ENCODE assay signal across 8 cellular contexts in the genomic region with DNA sequence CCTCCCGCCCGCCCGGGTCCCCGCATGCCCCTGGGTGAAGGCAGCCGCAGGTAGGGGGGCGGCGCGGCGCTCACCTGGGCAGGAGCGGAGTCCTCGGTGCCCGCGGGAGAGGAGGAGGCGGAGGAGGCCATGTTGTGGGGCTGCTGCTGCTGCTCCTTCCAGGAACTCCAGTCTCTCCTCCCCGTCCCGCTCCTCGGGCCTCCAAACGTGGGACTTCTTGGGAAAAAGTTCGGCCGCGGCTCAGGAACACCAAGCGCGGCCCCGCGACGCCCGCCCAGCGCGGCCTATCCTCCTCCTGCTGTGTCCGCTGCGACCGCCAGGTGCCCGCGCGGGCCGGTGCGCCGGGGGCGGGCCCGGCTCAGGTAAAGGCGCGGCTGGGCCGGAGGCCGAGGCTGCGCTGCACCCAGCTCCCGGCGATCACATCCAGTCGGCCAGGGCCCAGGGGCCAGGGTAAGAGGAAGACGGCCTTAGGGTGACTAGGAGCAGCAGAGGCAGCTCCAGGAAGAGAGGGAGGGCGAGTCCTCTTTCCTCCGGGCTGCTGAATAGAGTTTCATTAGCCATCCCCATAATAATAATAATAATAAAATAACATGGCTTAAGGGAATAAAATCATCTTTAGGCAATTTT. TPM values are rescaled to one million over a fixed set of nuclear protein-coding genes. Genes with fewer than 3 reads are reported as not detected.
DNase-seq lines count a peak whose midpoint lies in the region; ATAC-seq and TF ChIP-seq lines count a peak whose summit lies in the region.

No MANE protein-coding gene starts in this region.

- H3K36me3 ChIP-seq in esophagus squamous epithelium = no peaks in the 10 kb centered on the region
- H3K36me3 ChIP-seq in neuron (ENCODE audit: insufficient read depth, low read length) = no peaks in the 10 kb centered on the region

- peak overlapping the region; percentile 83 for H2AFZ ChIP-seq in neuron (ENCODE audit: low read depth, low read length)

- H3K27ac ChIP-seq in esophagus squamous epithelium = peak overlapping the region; percentile 77 to 96 (median 88)

- peak; percentile 48 for ATAC-seq in GM21717 (IDR thresholded peaks at IDR 0.05; ENCODE audit: unreplicated experiment)

- intact Hi-C loops in esophagus squamous epithelium (cut with DNase I) = no loop called here

- no peaks in the 10 kb centered on the region for H3K9me3 ChIP-seq in esophagus squamous epithelium
- H3K9me3 ChIP-seq in neuron (ENCODE audit: low read length) = no peaks in the 10 kb centered on the region

- DNase-seq in GM03348 (ENCODE audit: low spot score) = peak; percentile 50
- peak; percentile 18 for DNase-seq in M059J (ENCODE audit: low read depth)
- peak; percentile 29 for DNase-seq in activated T-cell treated with anti-CD3 and anti-CD28 coated beads for 48 hours (ENCODE audit: low read depth)
- no peak for DNase-seq in esophagus squamous epithelium (lab: John Stamatoyannopoulos, UW)
- no peak for DNase-seq in pons (ENCODE audit: low spot score)
- DNase-seq in NCI-H226 = no peak

- H3K4me3 ChIP-seq in esophagus squamous epithelium (peak overlapping the region; percentile 56 to 86 (median 78)), neuron (ENCODE audit: low read length) (peak overlapping the region; percentile 43)

- 0 to 3% methylated on average over 2 to 3 of the region's 51 CpGs for WGBS in esophagus squamous epithelium, 2 donors

- TF ChIP-seq CTCF in esophagus squamous epithelium (IDR thresholded peaks at IDR 0.05) = peak in 5 of 6 experiments; percentile 31 to 85 (median 68)

- peaks cover 0 to 30% (median 0%) of the 10 kb centered on the region in 4 donors for H3K27me3 ChIP-seq in esophagus squamous epithelium
- H3K27me3 ChIP-seq in neuron (ENCODE audit: insufficient read depth, low read length) = no peaks in the 10 kb centered on the region

- peak in 2 of 4 donors; percentile 22 to 53 for TF ChIP-seq POLR2A in esophagus squamous epithelium (IDR thresholded peaks at IDR 0.05)

- H3K4me1 ChIP-seq in esophagus squamous epithelium (peaks cover 4 to 56% (median 6%) of the 10 kb centered on the region in 3 donors), neuron (ENCODE audit: insufficient read depth, low read length) (no peaks in the 10 kb centered on the region)

RNA-seq across cellular contexts. Expression of a gene that starts 45.0 kb away (rescaled TPM):
- total RNA-seq in M059J (2014; rRNA removed; shearing (Covaris generic)) = 151 and 191 TPM in 2 replicates
- 10 to 100 TPM; 10.2 to 50.4 (median 31.0) TPM for total RNA-seq in esophagus squamous epithelium

Comparison
In these comparisons a context has a peak if more than half of its experiments do, and no peak if none do; other contexts are left out.
1. DNase-seq: peak in GM03348 (single experiment), M059J (single experiment) and activated T-cell treated with anti-CD3 and anti-CD28 coated beads for 48 hours (single experiment); none in esophagus squamous epithelium (single experiment), pons (single experiment) and NCI-H226 (single experiment).